ENCODE assay signal across 8 cellular contexts in the genomic region with DNA sequence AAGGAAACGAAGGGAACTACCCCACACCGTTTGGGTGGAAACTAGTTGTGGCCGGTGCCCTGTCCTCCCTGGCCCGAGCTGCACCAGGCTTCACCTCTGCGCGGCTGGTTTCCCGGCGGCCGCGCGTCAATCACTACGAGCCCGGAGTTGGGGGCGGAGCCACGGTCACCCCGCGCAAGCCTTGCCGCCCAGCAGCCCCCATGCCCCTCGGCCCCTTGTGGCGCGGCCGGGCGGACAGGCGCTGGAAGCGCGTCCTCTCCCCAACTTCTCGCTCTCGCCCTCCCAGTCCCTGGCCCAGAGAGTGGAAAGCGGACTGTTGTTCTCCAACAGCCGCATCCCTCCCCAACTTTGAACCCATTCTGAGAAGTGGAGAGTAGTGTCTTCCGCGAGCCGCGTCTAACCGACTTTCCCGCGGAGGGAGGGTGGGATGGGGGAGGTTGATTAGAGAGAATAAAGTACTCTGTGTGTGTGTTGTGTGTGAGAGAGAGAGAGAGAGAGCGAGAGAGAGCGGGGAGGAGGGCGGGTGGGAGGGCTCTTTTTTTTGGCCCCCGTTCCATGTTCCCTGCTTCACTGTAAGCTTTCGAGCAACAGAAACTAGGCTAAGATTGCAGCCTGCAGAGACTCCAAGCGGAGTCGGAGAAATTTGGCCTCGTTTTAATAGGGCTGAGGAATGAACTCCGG. TPM values are rescaled to one million over a fixed set of nuclear protein-coding genes. Genes with fewer than 3 reads are reported as not detected.
A peak's percentile ranks its signal among the peaks of the same experiment; 100 is the strongest.
DNase-seq lines count a peak whose midpoint lies in the region; TF ChIP-seq lines count a peak whose summit lies in the region.

No MANE protein-coding gene starts in this region.

- no peaks in the 10 kb centered on the region for H3K9me2 ChIP-seq in MM.1S (replicated peaks; ENCODE audit: insufficient read depth, low read length)

- no peaks in the 10 kb centered on the region for H3K4me1 ChIP-seq in MM.1S (ENCODE audit: low read length)
- peaks cover 4 to 6% of the 10 kb centered on the region in 2 donors for H3K4me1 ChIP-seq in mucosa of rectum (ENCODE audit: control insufficient read depth in 2 of 2, insufficient read depth in 2 of 2, low read length in 2 of 2)

- DNase-seq in NCI-H1092 treated with DMSO at 0.1 percent for 48 hours (lab: John Stamatoyannopoulos, UW): peak; percentile 19
- no peak for DNase-seq in NCI-H1092 (lab: John Stamatoyannopoulos, UW)
- peak; percentile 75 for DNase-seq in H4 (ENCODE audit: low spot score)
- DNase-seq in MM.1S: peak; percentile 80
- peak; percentile 14 for DNase-seq in T-helper 2 cell treated with Interferon-gamma antibody and Interleukin-4, amounts not matched to agents 5 μg/mL and 100 μg/mL, for 36 hours (ENCODE audit: low spot score)
- no peak for DNase-seq in epithelial cell of proximal tubule (ENCODE audit: low read depth)
- DNase-seq in GDM1 (lab: John Stamatoyannopoulos, UW): no peak

- H3K9ac ChIP-seq in MM.1S (ENCODE audit: low read length) (peak overlapping the region; percentile 71), mucosa of rectum (ENCODE audit: low read depth in 1 of 2, low read length in 2 of 2) (peak overlapping the region; percentile 57 to 70)

- H3K36me3 Mint-ChIP-seq in T-helper 2 cell treated with Interferon-gamma antibody and Interleukin-4, amounts not matched to agents 5 μg/mL and 100 μg/mL, for 36 hours (ENCODE audit: low read depth): peaks cover 14% of the 10 kb centered on the region

- H3K4me3 Mint-ChIP-seq in T-helper 2 cell treated with Interferon-gamma antibody and Interleukin-4, amounts not matched to agents 5 μg/mL and 100 μg/mL, for 36 hours: peak overlapping the region; percentile 92

- H3K27me3 ChIP-seq in MM.1S (replicated peaks; ENCODE audit: insufficient read depth, low read length) (no peaks in the 10 kb centered on the region), mucosa of rectum (ENCODE audit: control insufficient read depth in 2 of 2, insufficient read depth in 2 of 2, low read length in 2 of 2) (peaks cover 29 to 54% of the 10 kb centered on the region in 2 donors)

- H3K4me1 Mint-ChIP-seq in T-helper 2 cell treated with Interferon-gamma antibody and Interleukin-4, amounts not matched to agents 5 μg/mL and 100 μg/mL, for 36 hours (ENCODE audit: low read depth): peaks cover 23% of the 10 kb centered on the region

- H3K79me2 ChIP-seq in MM.1S (ENCODE audit: low read length): no peaks in the 10 kb centered on the region

- TF ChIP-seq CTCF in MM.1S (IDR thresholded peaks at IDR 0.05; ENCODE audit: low read length) (no peak), epithelial cell of proximal tubule (conservative IDR thresholded peaks at IDR 0.05; ENCODE audit: low read depth, low read length) (no peak)

- peaks cover 7% of the 10 kb centered on the region for H3K9me3 Mint-ChIP-seq in T-helper 2 cell treated with Interferon-gamma antibody and Interleukin-4, amounts not matched to agents 5 μg/mL and 100 μg/mL, for 36 hours

- H3F3A ChIP-seq in MM.1S (ENCODE audit: insufficient read depth, low read length): peaks cover 15% of the 10 kb centered on the region; the same call in 1 of the 2 replicates

- peaks cover 90% of the 10 kb centered on the region for H3K27me3 Mint-ChIP-seq in T-helper 2 cell treated with Interferon-gamma antibody and Interleukin-4, amounts not matched to agents 5 μg/mL and 100 μg/mL, for 36 hours (ENCODE audit: low read depth)

- peak overlapping the region; percentile 67 for H3K27ac Mint-ChIP-seq in T-helper 2 cell treated with Interferon-gamma antibody and Interleukin-4, amounts not matched to agents 5 μg/mL and 100 μg/mL, for 36 hours

- H2AFZ ChIP-seq in MM.1S (ENCODE audit: low read length): peak overlapping the region; percentile 73

- no peaks in the 10 kb centered on the region for H3K36me3 ChIP-seq in MM.1S (replicated peaks; ENCODE audit: insufficient read depth, low read length)
- H3K36me3 ChIP-seq in mucosa of rectum (ENCODE audit: control insufficient read depth in 2 of 2, insufficient read depth in 2 of 2, low read length in 2 of 2): no peaks in the 10 kb centered on the region

- no peaks in the 10 kb centered on the region for H4K20me1 ChIP-seq in MM.1S (ENCODE audit: insufficient read depth, low read length)

- peak overlapping the region; percentile 90 for H3K4me2 ChIP-seq in MM.1S (ENCODE audit: low read depth, low read length)

- no peaks in the 10 kb centered on the region for H3K9me3 ChIP-seq in MM.1S (replicated peaks; ENCODE audit: insufficient read depth, low read length)
- no peaks in the 10 kb centered on the region for H3K9me3 ChIP-seq in mucosa of rectum (ENCODE audit: control insufficient read depth in 2 of 2, low read length in 2 of 2)

- peak overlapping the region; percentile 76; the same call in 1 of the 2 replicates for H3K27ac ChIP-seq in MM.1S (ENCODE audit: low read length)
- peak overlapping the region; percentile 39 to 80 for H3K27ac ChIP-seq in mucosa of rectum (ENCODE audit: low read depth in 2 of 2, low read length in 2 of 2)

- H3K4me3 ChIP-seq in MM.1S (ENCODE audit: low read length): peak overlapping the region; percentile 67
- H3K4me3 ChIP-seq in epithelial cell of proximal tubule (ENCODE audit: low read depth, low read length): peak overlapping the region; percentile 80
- H3K4me3 ChIP-seq in mucosa of rectum (ENCODE audit: low read length in 2 of 2): peak overlapping the region; percentile 85 to 93

RNA-seq across cellular contexts. Expression of gene MEIS2, which starts 1.4 kb away (rescaled TPM):
- total RNA-seq in H4 (2014; rRNA removed; shearing (Covaris generic)): 13.0 and 28.0 TPM in 2 replicates
- 9.1 and 14.0 TPM in 2 replicates for total RNA-seq in epithelial cell of proximal tubule

Comparison
In these comparisons a context has a peak if more than half of its experiments do, and no peak if none do; other contexts are left out.
1. DNase-seq: peak in NCI-H1092 treated with DMSO at 0.1 percent for 48 hours (single experiment), H4 (single experiment), MM.1S (single experiment) and T-helper 2 cell treated with Interferon-gamma antibody and Interleukin-4, amounts not matched to agents 5 μg/mL and 100 μg/mL, for 36 hours (single experiment); none in NCI-H1092 (single experiment), epithelial cell of proximal tubule (single experiment) and GDM1 (single experiment).
2. Peak in every context shown above with its lines, with median percentiles within 50 percentile points of each other: H3K4me3 ChIP-seq.